28 cellular contexts compared by ENCODE assay signal in the genomic region with DNA sequence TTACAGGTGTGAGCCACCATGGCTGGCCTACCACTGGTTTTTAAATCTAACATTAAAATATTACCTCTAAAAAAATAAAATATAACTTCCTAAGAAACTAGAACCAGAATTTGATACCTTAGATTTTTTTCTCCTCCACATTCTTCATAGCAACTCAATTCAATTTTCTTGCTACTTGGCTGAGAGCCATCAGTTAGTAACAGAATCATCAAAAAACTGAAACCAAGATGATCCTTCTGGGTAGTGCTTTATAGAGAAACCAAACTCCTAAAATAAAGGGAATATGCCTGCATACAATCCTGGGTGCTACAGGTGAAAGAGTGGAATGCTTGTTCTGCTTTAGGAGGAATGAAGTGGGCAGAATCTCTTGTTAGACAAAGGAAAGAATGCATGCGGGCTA.
"Had no signal": no experiment of that assay in that cellular context is flagged by ENCODE, and none has a peak within 500 bp of the region (broad histone marks: within the 10 kb centered on the region; RNA-seq: fewer than 3 reads in every experiment).

No MANE protein-coding gene starts in this region.

- DNase-seq: activated CD4-positive, alpha-beta T cell treated with anti-CD3 and anti-CD28 coated beads for 36 hours; activated CD4-positive, CD25-positive, alpha-beta regulatory T cell; activated CD8-positive, alpha-beta memory T cell treated with anti-CD3 and anti-CD28 coated beads, Interleukin-2, amount 10 ng/mL, durations not matched to agents 7 days and 5 days; activated CD8-positive, alpha-beta T cell treated with anti-CD3 and anti-CD28 coated beads, Interleukin-2, amount 10 ng/mL, durations not matched to agents 7 days and 5 days; activated naive CD4-positive, alpha-beta T cell; activated T-cell treated with anti-CD3 and anti-CD28 coated beads, Interleukin-2, amount 50 U/mL, for 48 hours; anterior cingulate cortex; colonic mucosa; dorsolateral prefrontal cortex; effector memory CD8-positive, alpha-beta T cell; erythroblast; foreskin keratinocyte; heart left ventricle; hypothalamus; immature natural killer cell; left lung; lower lobe of right lung; mesendoderm; mucosa of descending colon; naive B cell; posterior cingulate gyrus; sigmoid colon; small intestine; stimulated activated CD4-positive, alpha-beta T cell treated with anti-CD3 and anti-CD28 coated beads, Interleukin-4, amount 100 ng/mL, for 24 hours; upper lobe of left lung had no signal

- H3K4me1 ChIP-seq: colonic mucosa, foreskin keratinocyte, left lung had no signal

- H3K27me3 ChIP-seq: colonic mucosa, dorsolateral prefrontal cortex, foreskin keratinocyte, heart left ventricle, left lung, sigmoid colon, upper lobe of left lung, vagina had no signal

- H3K4me3 ChIP-seq: colonic mucosa, dorsolateral prefrontal cortex, heart left ventricle, left lung, lower lobe of right lung, mucosa of descending colon, sigmoid colon, upper lobe of left lung, vagina had no signal

- H3K36me3 ChIP-seq: colonic mucosa, vagina had no signal

- ATAC-seq: activated CD4-positive, alpha-beta T cell treated with anti-CD3 and anti-CD28 coated beads for 36 hours; activated CD8-positive, alpha-beta memory T cell treated with anti-CD3 and anti-CD28 coated beads, Interleukin-2, amount 10 ng/mL, durations not matched to agents 7 days and 5 days; activated CD8-positive, alpha-beta T cell treated with anti-CD3 and anti-CD28 coated beads, Interleukin-2, amount 10 ng/mL, durations not matched to agents 7 days and 5 days; activated naive CD4-positive, alpha-beta T cell treated with anti-CD3 and anti-CD28 coated beads, Interleukin-2, amount 50 U/mL, for 72 hours; effector memory CD8-positive, alpha-beta T cell; foreskin keratinocyte; heart left ventricle; left lung; lower lobe of right lung; mucosa of descending colon; stimulated activated effector memory CD8-positive, alpha-beta T cell treated with anti-CD3 and anti-CD28 coated beads, Interleukin-12 subunit alpha, Interleukin-12 subunit beta, amount 100 ng/mL, for 72 hours had no signal

- H3K9me3 ChIP-seq: colonic mucosa, heart left ventricle, left lung, lower lobe of right lung, mucosa of descending colon, sigmoid colon, upper lobe of left lung, vagina had no signal

- H3K27ac ChIP-seq: colonic mucosa, foreskin keratinocyte, heart left ventricle, left lung, lower lobe of right lung, sigmoid colon, vagina had no signal
